10 cellular contexts compared by ENCODE assay signal in the genomic region with DNA sequence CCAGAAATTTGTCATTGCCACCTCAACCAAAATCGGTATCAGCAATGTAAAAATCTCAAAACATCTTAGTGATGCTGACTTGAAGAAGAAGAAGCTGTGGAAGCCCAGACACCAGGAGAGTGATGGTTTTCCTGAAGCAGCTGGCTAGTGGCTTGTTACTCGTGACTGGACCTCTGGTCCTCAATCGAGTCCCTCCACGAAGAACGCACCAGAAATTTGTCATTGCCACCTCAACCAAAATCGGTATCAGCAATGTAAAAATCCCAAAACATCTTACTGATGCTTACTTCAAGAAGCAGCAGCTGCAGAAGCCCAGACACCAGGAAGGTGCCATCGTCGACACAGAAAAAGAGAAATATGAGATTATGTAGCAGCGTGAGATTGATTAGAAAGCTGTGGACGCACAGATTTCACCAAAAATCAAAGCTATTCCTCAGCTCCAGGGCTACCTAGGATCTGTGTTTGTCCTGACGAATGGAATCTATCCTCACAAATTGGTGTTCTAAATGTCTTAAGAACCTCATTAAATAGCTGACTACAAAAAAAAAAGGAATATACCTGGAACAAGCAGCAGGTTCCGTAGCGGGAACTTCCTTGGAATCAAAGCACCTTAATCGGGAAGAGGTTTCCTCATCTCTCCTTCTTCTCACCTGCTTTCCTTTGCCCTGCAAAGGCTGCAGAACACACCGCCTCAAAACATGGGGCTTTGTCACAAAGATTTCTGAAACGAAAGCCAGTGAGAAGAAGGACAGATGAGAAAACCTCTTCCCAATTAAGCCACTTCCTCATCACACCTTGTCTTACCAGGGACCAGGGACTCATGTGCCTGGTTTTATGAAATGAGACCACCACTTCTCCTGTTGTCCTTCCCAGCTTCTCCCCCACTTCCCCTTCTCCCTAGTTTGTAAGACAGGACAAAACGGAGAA. TPM values are rescaled to one million over a fixed set of nuclear protein-coding genes. Genes with fewer than 3 reads are reported as not detected.
DNase-seq lines count a peak whose midpoint lies in the region; ATAC-seq and TF ChIP-seq lines count a peak whose summit lies in the region.
"Not testable (repeated sequence)": the region's sequence is repeated elsewhere in the genome, so short reads cannot be mapped to it uniquely, and the experiment has no call there.
"Had no signal": no experiment of that assay in that cellular context is flagged by ENCODE, and none has a peak within 500 bp of the region (broad histone marks: within the 10 kb centered on the region; RNA-seq: fewer than 3 reads in every experiment).

No MANE protein-coding gene starts in this region.

- POLR2A ChIA-PET in activated CD8-positive, alpha-beta T cell treated with anti-CD3 and anti-CD28 coated beads for 36 hours (lab: Charles Lee): not testable (repeated sequence)

- DNase-seq in H9; activated T-cell treated with anti-CD3 and anti-CD28 coated beads, Interleukin-2, amount 50 U/mL, for 72 hours; activated naive CD4-positive, alpha-beta T cell treated with anti-CD3 and anti-CD28 coated beads, Interleukin-2, amount 50 U/mL, for 72 hours (ENCODE audit: low spot score in 2 of 2): not testable (repeated sequence)
- DNase-seq in activated CD8-positive, alpha-beta T cell treated with anti-CD3 and anti-CD28 coated beads for 36 hours: peak; percentile 31
- DNase-seq in left kidney (ENCODE audit: low read depth, low spot score) (peak; percentile 58), sciatic nerve (ENCODE audit: low spot score) (peak; percentile 1)
- DNase-seq in stimulated activated naive CD8-positive, alpha-beta T cell treated with anti-CD3 and anti-CD28 coated beads, Interleukin-15, amount 100 ng/mL, for 72 hours: peak in 1 of 2 donors; percentile 35

- not testable (repeated sequence) for H3K23ac ChIP-seq in H9 (ENCODE audit: insufficient read length, low read depth, low read length)

- not testable (repeated sequence) for H3K23me2 ChIP-seq in H9 (ENCODE audit: insufficient read length, low read depth, low read length, poor library complexity, severe bottlenecking)

- H2AFZ ChIP-seq in H9 (ENCODE audit: low read length): not testable (repeated sequence)

- not testable (repeated sequence) for H3K56ac ChIP-seq in H9 (ENCODE audit: insufficient read length, low read depth, low read length)

- H3K27ac ChIP-seq in H9 (ENCODE audit: insufficient read length, low read depth, low read length): not testable (repeated sequence)

- H3K79me2 ChIP-seq in H9 (ENCODE audit: insufficient read depth, low read length): not testable (repeated sequence)

- not testable (repeated sequence) for H2BK12ac ChIP-seq in H9 (ENCODE audit: insufficient read length, low read depth, low read length)

- ATAC-seq in activated CD8-positive, alpha-beta T cell treated with anti-CD3 and anti-CD28 coated beads for 36 hours; sciatic nerve: not testable (repeated sequence)
- ATAC-seq in activated T-cell treated with anti-CD3 and anti-CD28 coated beads, Interleukin-2, amount 50 U/mL, for 72 hours (replicated peaks in 1 of 2): peak; percentile 23 to 40
- peak; percentile 34 to 59 for ATAC-seq in activated naive CD4-positive, alpha-beta T cell treated with anti-CD3 and anti-CD28 coated beads, Interleukin-2, amount 50 U/mL, for 72 hours
- ATAC-seq in stimulated activated naive CD8-positive, alpha-beta T cell treated with anti-CD3 and anti-CD28 coated beads, Interleukin-15, amount 100 ng/mL, for 72 hours: peak; percentile 54

- intact Hi-C loops in activated CD8-positive, alpha-beta T cell treated with anti-CD3 and anti-CD28 coated beads for 36 hours (cut with micrococcal nuclease); sciatic nerve (cut with DNase I): not testable (repeated sequence)

- CTCF ChIA-PET in activated CD8-positive, alpha-beta T cell treated with anti-CD3 and anti-CD28 coated beads for 36 hours (lab: Charles Lee): not testable (repeated sequence)

- peak overlapping the region in 2 of 3 experiments; percentile 8 to 90; a peak in 2 of 7 replicates for H3K27ac Mint-ChIP-seq in H9
- H3K27ac Mint-ChIP-seq in activated CD8-positive, alpha-beta T cell treated with anti-CD3 and anti-CD28 coated beads for 36 hours; activated T-cell treated with anti-CD3 and anti-CD28 coated beads, Interleukin-2, amount 50 U/mL, for 72 hours; activated naive CD4-positive, alpha-beta T cell treated with anti-CD3 and anti-CD28 coated beads, Interleukin-2, amount 50 U/mL, for 72 hours; stimulated activated naive CD8-positive, alpha-beta T cell treated with anti-CD3 and anti-CD28 coated beads, Interleukin-15, amount 100 ng/mL, for 72 hours: not testable (repeated sequence)

- not testable (repeated sequence) for H3K4me1 ChIP-seq in H9 (ENCODE audit: insufficient read depth, low read length)

- not testable (repeated sequence) for H3K4me2 ChIP-seq in H9 (ENCODE audit: insufficient read depth, insufficient read length, low read length)

- not testable (repeated sequence) for H3K9ac ChIP-seq in H9 (ENCODE audit: extremely low read depth, insufficient read length, low read length)

- H4K5ac ChIP-seq in H9 (ENCODE audit: insufficient read length, low read depth, low read length): not testable (repeated sequence)

- not testable (repeated sequence) for H3K79me1 ChIP-seq in H9 (ENCODE audit: insufficient read depth, low read depth, low read length, poor library complexity, severe bottlenecking)

- TF ChIP-seq CTCF in H9 (conservative IDR thresholded peaks at IDR 0.05); activated CD8-positive, alpha-beta T cell treated with anti-CD3 and anti-CD28 coated beads for 36 hours (IDR thresholded peaks at IDR 0.05): not testable (repeated sequence)

- H3K27me3 Mint-ChIP-seq in H9 (ENCODE audit: low read depth): peaks cover 32% of the 10 kb centered on the region
- H3K27me3 Mint-ChIP-seq in activated CD8-positive, alpha-beta T cell treated with anti-CD3 and anti-CD28 coated beads for 36 hours; activated T-cell treated with anti-CD3 and anti-CD28 coated beads, Interleukin-2, amount 50 U/mL, for 72 hours (ENCODE audit: low read depth); stimulated activated naive CD8-positive, alpha-beta T cell treated with anti-CD3 and anti-CD28 coated beads, Interleukin-15, amount 100 ng/mL, for 72 hours: not testable (repeated sequence)

- H3K14ac ChIP-seq in H9 (ENCODE audit: insufficient read depth, low read length): not testable (repeated sequence)

- H3K9me3 ChIP-seq in H9 (ENCODE audit: control insufficient read depth, low read depth, low read length): not testable (repeated sequence)

- not testable (repeated sequence) for H2BK5ac ChIP-seq in H9 (ENCODE audit: insufficient read length, low read length)

- not testable (repeated sequence) for H3K4ac ChIP-seq in H9 (ENCODE audit: low read depth, low read length)

- H2BK20ac ChIP-seq in H9 (ENCODE audit: low read depth, low read length, poor library complexity, severe bottlenecking): not testable (repeated sequence)

- H2AK5ac ChIP-seq in H9 (ENCODE audit: insufficient read length, low read length): not testable (repeated sequence)

- not testable (repeated sequence) for H3K9me3 Mint-ChIP-seq in H9; activated CD8-positive, alpha-beta T cell treated with anti-CD3 and anti-CD28 coated beads for 36 hours; activated T-cell treated with anti-CD3 and anti-CD28 coated beads, Interleukin-2, amount 50 U/mL, for 72 hours; activated naive CD4-positive, alpha-beta T cell treated with anti-CD3 and anti-CD28 coated beads, Interleukin-2, amount 50 U/mL, for 72 hours; stimulated activated naive CD8-positive, alpha-beta T cell treated with anti-CD3 and anti-CD28 coated beads, Interleukin-15, amount 100 ng/mL, for 72 hours

- not testable (repeated sequence) for H2BK15ac ChIP-seq in H9 (ENCODE audit: low read depth, low read length)

- not testable (repeated sequence) for H3K18ac ChIP-seq in H9 (ENCODE audit: insufficient read length, low read depth, low read length)

- H4K20me1 ChIP-seq in H9 (ENCODE audit: control insufficient read depth, insufficient read depth, insufficient read length): not testable (repeated sequence)

- not testable (repeated sequence) for H3T11ph ChIP-seq in H9 (ENCODE audit: low read length)

- not testable (repeated sequence) for H4K91ac ChIP-seq in H9 (ENCODE audit: insufficient read length, low read depth, low read length)

- H3K27me3 ChIP-seq in H9 (ENCODE audit: insufficient read depth, low read length): not testable (repeated sequence)

- H4K8ac ChIP-seq in H9 (replicated peaks; ENCODE audit: insufficient read length, low read depth, low read length): not testable (repeated sequence)

- peaks cover 47% of the 10 kb centered on the region in 2 experiments for H3K4me1 Mint-ChIP-seq in H9
- H3K4me1 Mint-ChIP-seq in activated CD8-positive, alpha-beta T cell treated with anti-CD3 and anti-CD28 coated beads for 36 hours (ENCODE audit: low read depth); activated T-cell treated with anti-CD3 and anti-CD28 coated beads, Interleukin-2, amount 50 U/mL, for 72 hours (ENCODE audit: low read depth); stimulated activated naive CD8-positive, alpha-beta T cell treated with anti-CD3 and anti-CD28 coated beads, Interleukin-15, amount 100 ng/mL, for 72 hours: not testable (repeated sequence)

- H3K36me3 Mint-ChIP-seq in H9 (ENCODE audit: insufficient read depth in 1 of 3, low read depth in 3 of 3); activated CD8-positive, alpha-beta T cell treated with anti-CD3 and anti-CD28 coated beads for 36 hours (ENCODE audit: low read depth); activated T-cell treated with anti-CD3 and anti-CD28 coated beads, Interleukin-2, amount 50 U/mL, for 72 hours (ENCODE audit: insufficient read depth in 2 of 2); activated naive CD4-positive, alpha-beta T cell treated with anti-CD3 and anti-CD28 coated beads, Interleukin-2, amount 50 U/mL, for 72 hours: not testable (repeated sequence)

- H3K4me3 Mint-ChIP-seq in H9; activated CD8-positive, alpha-beta T cell treated with anti-CD3 and anti-CD28 coated beads for 36 hours; activated T-cell treated with anti-CD3 and anti-CD28 coated beads, Interleukin-2, amount 50 U/mL, for 72 hours; stimulated activated naive CD8-positive, alpha-beta T cell treated with anti-CD3 and anti-CD28 coated beads, Interleukin-15, amount 100 ng/mL, for 72 hours: not testable (repeated sequence)

- no CpG with 5 or more reads among the region's 17 CpGs for WGBS in H9 (ENCODE audit: extremely low coverage, insufficient read length, low lambda C conversion rate)

- not testable (repeated sequence) for H2BK120ac ChIP-seq in H9 (ENCODE audit: low read depth, low read length, poor library complexity, severe bottlenecking)

RNA-seq across cellular contexts. Expression of gene CRLF2, which starts 37.6 kb away (rescaled TPM):
- total RNA-seq in H9 (2021) (not detected in 2 replicates), sciatic nerve (0.22 TPM)
- under 1 TPM; 0.43 to 0.51 TPM for total RNA-seq in activated CD8-positive, alpha-beta T cell treated with anti-CD3 and anti-CD28 coated beads for 36 hours
- total RNA-seq in activated T-cell treated with anti-CD3 and anti-CD28 coated beads, Interleukin-2, amount 50 U/mL, for 72 hours: 1 to 10 TPM in 1 of 2 donors, under 1 TPM in 1; 0.22 to 1.4 TPM
- total RNA-seq in activated naive CD4-positive, alpha-beta T cell treated with anti-CD3 and anti-CD28 coated beads, Interleukin-2, amount 50 U/mL, for 72 hours: 1 to 10 TPM; 1.3 to 1.6 TPM
- total RNA-seq: Caco-2, H1, HepG2 had no signal
